Comparison of ENCODE assay signal across 18 cellular contexts in the genomic region with DNA sequence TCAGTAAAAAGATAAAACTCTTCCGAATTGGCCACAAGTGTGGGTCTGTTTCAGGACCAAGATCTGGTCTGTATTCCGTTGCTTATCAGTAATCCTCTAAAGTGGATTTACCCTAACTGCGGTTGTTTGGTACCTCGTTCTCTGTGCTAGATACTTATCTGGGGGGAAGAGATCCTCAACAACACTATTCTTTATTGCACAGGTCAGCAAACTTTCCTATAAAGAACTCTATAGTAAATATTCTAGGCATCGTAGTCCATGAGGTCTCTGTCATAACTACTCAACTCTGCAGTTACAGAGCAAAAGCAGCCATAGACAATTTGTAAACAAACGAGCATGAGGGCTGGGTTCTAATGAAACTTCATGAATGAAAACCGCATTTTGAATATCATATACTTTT.
DNase-seq lines count a peak whose midpoint lies in the region; ATAC-seq and TF ChIP-seq lines count a peak whose summit lies in the region.
"Had no signal": no experiment of that assay in that cellular context is flagged by ENCODE, and none has a peak within 500 bp of the region (broad histone marks: within the 10 kb centered on the region; RNA-seq: fewer than 3 reads in every experiment).

No MANE protein-coding gene starts in this region.

- DNase-seq in mammary epithelial cell (no peak), breast epithelium (ENCODE audit: low spot score in 2 of 2) (no peak), IMR-90 (no peak), esophagus muscularis mucosa (ENCODE audit: extremely low spot score) (peak; percentile 8), smooth muscle cell (lab: John Stamatoyannopoulos, UW; ENCODE audit: unreplicated experiment) (no peak)
- no peak for DNase-seq in activated T-cell treated with anti-CD3 and anti-CD28 coated beads, Interleukin-2, amount 50 U/mL, for 4 hours
- DNase-seq: 8988T; C1 segment of cervical spinal cord; Calu3; CD4-positive, alpha-beta memory T cell; COR-L47; DMS53; DMS79 treated with DMSO at 0.1 percent for 48 hours; GF-D8; GOT3; HFFc6 had no signal

- no peaks in the 10 kb centered on the region for H3K36me3 Mint-ChIP-seq in activated T-cell treated with anti-CD3 and anti-CD28 coated beads, Interleukin-2, amount 50 U/mL, for 4 hours (ENCODE audit: insufficient read depth)
- H3K36me3 Mint-ChIP-seq: CD4-positive, alpha-beta memory T cell had no signal

- H2AFZ ChIP-seq in mammary epithelial cell (ENCODE audit: low read depth, low read length) (peak overlapping the region; percentile 14), IMR-90 (replicated peaks; ENCODE audit: low read length, poor library complexity) (no peak overlapping the region), smooth muscle cell (ENCODE audit: low read depth) (no peak overlapping the region)

- H3K36me3 ChIP-seq in mammary epithelial cell (ENCODE audit: insufficient read depth, low read length) (no peaks in the 10 kb centered on the region), breast epithelium (no peaks in the 10 kb centered on the region), IMR-90 (ENCODE audit: control insufficient read depth, insufficient read depth, low read length) (no peaks in the 10 kb centered on the region), esophagus muscularis mucosa (no peaks in the 10 kb centered on the region), smooth muscle cell (ENCODE audit: low read depth) (no peaks in the 10 kb centered on the region)
- H3K36me3 ChIP-seq: HAP-1 had no signal

- H3K9ac ChIP-seq in mammary epithelial cell (ENCODE audit: insufficient read depth, low read length): no peak overlapping the region
- no peak overlapping the region for H3K9ac ChIP-seq in IMR-90 (ENCODE audit: low read depth, low read length)
- H3K9ac ChIP-seq in smooth muscle cell (ENCODE audit: low read depth): no peak overlapping the region

- H3K4me2 ChIP-seq in mammary epithelial cell (ENCODE audit: insufficient read depth, low read depth, low read length) (no peak overlapping the region), IMR-90 (ENCODE audit: low read depth, low read length) (no peak overlapping the region), smooth muscle cell (peak overlapping the region; percentile 54)

- H3K27me3 ChIP-seq in mammary epithelial cell (ENCODE audit: insufficient read depth, low read length) (no peaks in the 10 kb centered on the region), breast epithelium (no peaks in the 10 kb centered on the region), IMR-90 (ENCODE audit: control insufficient read depth, insufficient read depth, low read length) (no peaks in the 10 kb centered on the region), esophagus muscularis mucosa (no peaks in the 10 kb centered on the region), smooth muscle cell (ENCODE audit: low read depth) (no peaks in the 10 kb centered on the region)

- CTCF ChIA-PET in mammary epithelial cell (lab: Charles Lee; ENCODE audit: low non-redundant PET): no interaction called here
- CTCF ChIA-PET in IMR-90 (lab: Yijun Ruan, JAX): no interaction called here

- no peak overlapping the region for H2AK5ac ChIP-seq in IMR-90 (ENCODE audit: low read depth, low read length)

- H3K23ac ChIP-seq in IMR-90 (ENCODE audit: low read depth, low read length): no peak overlapping the region

- intact Hi-C loops in mammary epithelial cell (cut with micrococcal nuclease) (no loop called here), breast epithelium (cut with DNase I; ENCODE audit: low total_unique reads) (no loop called here), IMR-90 (cut with micrococcal nuclease) (no loop called here), esophagus muscularis mucosa (cut with DNase I) (no loop called here)

- H2BK15ac ChIP-seq in IMR-90 (ENCODE audit: low read depth, low read length): no peak overlapping the region

- no peak overlapping the region for H4K91ac ChIP-seq in IMR-90 (ENCODE audit: insufficient read depth, low read depth, low read length)

- no peak for TF ChIP-seq RAD21 in IMR-90 (IDR thresholded peaks at IDR 0.05; ENCODE audit: low read length)

- no peaks in the 10 kb centered on the region for H3K79me1 ChIP-seq in IMR-90 (ENCODE audit: low read depth in 1 of 2, low read length in 2 of 2)

- no peaks in the 10 kb centered on the region for H3F3A ChIP-seq in smooth muscle cell (ENCODE audit: low read depth)

- no peak overlapping the region for H3K4ac ChIP-seq in IMR-90 (ENCODE audit: low read depth, low read length)

- H3K9me1 ChIP-seq in IMR-90 (ENCODE audit: insufficient read depth, low read length): no peaks in the 10 kb centered on the region; the same call in 1 of the 2 replicates

- no peak overlapping the region for H4K5ac ChIP-seq in IMR-90 (ENCODE audit: low read depth, low read length)

- BruUV-seq in mammary epithelial cell (replicated peaks; lab: Mats Ljungman, UMichigan): no TSS peak
- BruUV-seq in IMR-90 (replicated peaks; lab: Mats Ljungman, UMichigan): no TSS peak

- H4K20me1 ChIP-seq in mammary epithelial cell (ENCODE audit: insufficient read depth, low read length) (no peaks in the 10 kb centered on the region), IMR-90 (ENCODE audit: insufficient read depth, low read length) (no peaks in the 10 kb centered on the region), smooth muscle cell (ENCODE audit: low read depth) (no peaks in the 10 kb centered on the region)

- H3K27ac ChIP-seq in mammary epithelial cell (ENCODE audit: insufficient read depth, low read depth, low read length): no peak overlapping the region
- no peak overlapping the region for H3K27ac ChIP-seq in breast epithelium
- no peak overlapping the region for H3K27ac ChIP-seq in IMR-90 (ENCODE audit: insufficient read depth, low read length)
- no peak overlapping the region for H3K27ac ChIP-seq in esophagus muscularis mucosa (replicated peaks in 1 of 4)
- H3K27ac ChIP-seq in smooth muscle cell (ENCODE audit: low read depth): no peak overlapping the region

- no peak for ATAC-seq in IMR-90 (ENCODE audit: low read depth)
- ATAC-seq in GM18502 (IDR thresholded peaks at IDR 0.05; ENCODE audit: poor library complexity, unreplicated experiment): no peak
- ATAC-seq in activated T-cell treated with anti-CD3 and anti-CD28 coated beads, Interleukin-2, amount 50 U/mL, for 4 hours: no peak

- H2BK5ac ChIP-seq in IMR-90 (ENCODE audit: low read depth, low read length, poor library complexity, severe bottlenecking): no peak overlapping the region

- no peak overlapping the region for H2AK9ac ChIP-seq in IMR-90 (replicated peaks; ENCODE audit: low read depth, low read length, poor library complexity)

- TF ChIP-seq CTCF in mammary epithelial cell (conservative IDR thresholded peaks at IDR 0.05 in 1 of 2, IDR thresholded peaks at IDR 0.05 in 1 of 2; ENCODE audit: extremely low read depth in 1 of 2, insufficient read depth in 1 of 2, low read depth in 1 of 2, low read length in 2 of 2) (no peak), breast epithelium (IDR thresholded peaks at IDR 0.05) (no peak), IMR-90 (conservative IDR thresholded peaks at IDR 0.05; ENCODE audit: low read depth, low read length) (no peak), esophagus muscularis mucosa (IDR thresholded peaks at IDR 0.05) (no peak), smooth muscle cell (IDR thresholded peaks at IDR 0.05; ENCODE audit: borderline replicate concordance, insufficient read depth, poor library complexity, severe bottlenecking) (no peak)

- H3K9me3 ChIP-seq in mammary epithelial cell (replicated peaks; ENCODE audit: insufficient read depth, low read length) (no peaks in the 10 kb centered on the region), breast epithelium (no peaks in the 10 kb centered on the region), IMR-90 (ENCODE audit: control insufficient read depth, insufficient read depth, low read length) (no peaks in the 10 kb centered on the region), esophagus muscularis mucosa (no peaks in the 10 kb centered on the region), smooth muscle cell (replicated peaks; ENCODE audit: low read depth) (no peaks in the 10 kb centered on the region)
- H3K9me3 ChIP-seq: HAP-1 had no signal

- POLR2A ChIA-PET in IMR-90 (lab: Charles Lee; ENCODE audit: unreplicated experiment): no interaction called here

- no peak overlapping the region for H3K4me3 Mint-ChIP-seq in activated T-cell treated with anti-CD3 and anti-CD28 coated beads, Interleukin-2, amount 50 U/mL, for 4 hours
- H3K4me3 Mint-ChIP-seq: CD4-positive, alpha-beta memory T cell; HFFc6 had no signal

- no peak for TF ChIP-seq EP300 in esophagus muscularis mucosa (IDR thresholded peaks at IDR 0.05)

- no peaks in the 10 kb centered on the region for H3K9me3 Mint-ChIP-seq in activated T-cell treated with anti-CD3 and anti-CD28 coated beads, Interleukin-2, amount 50 U/mL, for 4 hours
- H3K9me3 Mint-ChIP-seq: CD4-positive, alpha-beta memory T cell had no signal

- H3K4me3 ChIP-seq in mammary epithelial cell (replicated peaks in 1 of 3; ENCODE audit: insufficient read depth in 1 of 3, low read depth in 2 of 3, low read length in 3 of 3) (no peak overlapping the region), breast epithelium (no peak overlapping the region), IMR-90 (ENCODE audit: insufficient read depth, low read depth, low read length) (no peak overlapping the region), esophagus muscularis mucosa (no peak overlapping the region), smooth muscle cell (no peak overlapping the region)
- H3K4me3 ChIP-seq: HAP-1 had no signal

- dilution Hi-C loops in mammary epithelial cell (cut with HindIII; ENCODE audit: low sequenced_read_pairs): no loop called here
- dilution Hi-C loops in IMR-90 (cut with HindIII; ENCODE audit: low sequenced_read_pairs, unreplicated experiment): no loop called here

- WGBS in mammary epithelial cell (ENCODE audit: low coverage, missing lambda C conversion rate): 88% methylated on average over 7 of the region's 7 CpGs
- no CpG with 5 or more reads among the region's 7 CpGs for WGBS in IMR-90 (ENCODE audit: extremely low coverage in 2 of 2, insufficient read length in 1 of 2), 2 experiments
- 87% methylated on average over 7 of the region's 7 CpGs for WGBS in esophagus muscularis mucosa
- 37% methylated on average over 7 of the region's 7 CpGs for WGBS in smooth muscle cell (ENCODE audit: low lambda C conversion rate)

- no peaks in the 10 kb centered on the region for H3K4me1 Mint-ChIP-seq in activated T-cell treated with anti-CD3 and anti-CD28 coated beads, Interleukin-2, amount 50 U/mL, for 4 hours (ENCODE audit: low read depth)
- H3K4me1 Mint-ChIP-seq: CD4-positive, alpha-beta memory T cell had no signal

- in situ Hi-C loops in mammary epithelial cell (cut with MboI; ENCODE audit: low sequenced_read_pairs in 2 of 2) (no loop called here), IMR-90 (cut with MboI; ENCODE audit: low sequenced_read_pairs) (no loop called here)

- TF ChIP-seq POLR2A in breast epithelium (IDR thresholded peaks at IDR 0.05) (no peak), IMR-90 (IDR thresholded peaks at IDR 0.05; ENCODE audit: low read depth, low read length) (no peak), esophagus muscularis mucosa (IDR thresholded peaks at IDR 0.05; ENCODE audit: low read depth) (no peak)

- H2BK20ac ChIP-seq in IMR-90 (ENCODE audit: low read depth, low read length): no peak overlapping the region

- H4K8ac ChIP-seq in IMR-90 (ENCODE audit: low read depth in 2 of 2, low read length in 2 of 2): no peak overlapping the region

- H3K4me1 ChIP-seq in mammary epithelial cell (ENCODE audit: insufficient read depth, low read length) (peaks cover 19% of the 10 kb centered on the region), breast epithelium (no peaks in the 10 kb centered on the region), IMR-90 (ENCODE audit: control insufficient read depth, insufficient read depth, low read length) (no peaks in the 10 kb centered on the region), esophagus muscularis mucosa (no peaks in the 10 kb centered on the region), smooth muscle cell (ENCODE audit: low read depth) (peaks cover 10% of the 10 kb centered on the region)
- H3K4me1 ChIP-seq: HAP-1 had no signal

- peaks cover 5% of the 10 kb centered on the region for H3K27me3 Mint-ChIP-seq in activated T-cell treated with anti-CD3 and anti-CD28 coated beads, Interleukin-2, amount 50 U/mL, for 4 hours (ENCODE audit: low read depth)

- no peak overlapping the region for H3K18ac ChIP-seq in IMR-90 (ENCODE audit: low read depth, low read length)

- H3K14ac ChIP-seq in IMR-90 (replicated peaks; ENCODE audit: low read depth, low read length): no peak overlapping the region

- H2BK120ac ChIP-seq in IMR-90 (ENCODE audit: low read depth, low read length): no peak overlapping the region

- H3K79me2 ChIP-seq in mammary epithelial cell (ENCODE audit: insufficient read depth, low read length): no peaks in the 10 kb centered on the region
- H3K79me2 ChIP-seq in smooth muscle cell (ENCODE audit: low read depth): no peaks in the 10 kb centered on the region

- H3K56ac ChIP-seq in IMR-90 (ENCODE audit: extremely low read depth, insufficient read depth, low read length): no peak overlapping the region
